Comparison of ENCODE assay signal across 31 cellular contexts in the genomic region with DNA sequence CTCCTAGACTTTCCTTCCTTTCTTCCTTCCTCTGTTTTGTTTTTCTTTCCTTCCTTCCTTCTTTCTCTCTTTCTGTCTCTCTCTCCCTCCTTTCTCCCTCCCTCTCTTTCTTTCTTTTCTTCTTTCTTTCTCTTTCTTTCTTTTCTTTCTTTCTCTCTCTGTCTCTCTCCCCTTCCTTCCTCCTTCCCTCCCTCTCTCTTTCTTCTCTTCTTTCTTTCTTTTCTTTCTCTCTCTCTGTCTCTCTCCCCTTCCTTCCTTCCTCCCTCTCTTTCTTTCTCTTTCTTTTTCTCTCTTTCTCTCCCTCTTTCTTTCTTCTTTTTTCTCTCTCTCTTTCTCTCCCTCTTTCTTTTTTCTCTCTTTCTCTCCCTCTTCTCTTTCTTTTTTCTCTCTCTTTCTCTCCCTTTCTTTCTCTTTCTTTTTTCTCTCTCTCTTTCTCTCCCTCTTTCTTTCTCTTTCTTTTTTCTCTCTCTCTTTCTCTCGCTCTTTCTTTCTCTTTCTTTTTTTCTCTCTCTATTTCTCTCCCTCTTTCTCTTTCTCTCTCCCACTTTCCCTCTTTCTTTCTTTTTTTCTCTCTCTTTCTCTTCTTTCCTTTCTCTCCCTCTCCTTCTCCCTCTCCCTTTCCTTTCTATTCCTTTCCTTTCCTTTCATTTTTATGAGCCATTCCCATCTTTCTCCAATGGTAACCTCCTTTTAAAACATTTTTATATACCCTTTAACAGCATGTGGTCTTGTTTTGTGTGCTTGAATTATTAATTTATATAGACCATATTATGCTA. TPM values are rescaled to one million over a fixed set of nuclear protein-coding genes. Genes with fewer than 3 reads are reported as not detected.
"Had no signal": no experiment of that assay in that cellular context is flagged by ENCODE, and none has a peak within 500 bp of the region (broad histone marks: within the 10 kb centered on the region; RNA-seq: fewer than 3 reads in every experiment).

No MANE protein-coding gene starts in this region.

- H3K27ac ChIP-seq: gastroesophageal sphincter, hepatocyte, parathyroid adenoma, psoas muscle, tibial nerve had no signal

- H3K27me3 Mint-ChIP-seq: central memory CD8-positive, alpha-beta T cell; effector memory CD8-positive, alpha-beta T cell; naive thymus-derived CD4-positive, alpha-beta T cell had no signal

- DNase-seq: activated CD4-positive, alpha-beta T cell treated with anti-CD3 and anti-CD28 coated beads for 1 hour; activated CD4-positive, alpha-beta T cell treated with anti-CD3 and anti-CD28 coated beads, Interleukin-2, amount 50 U/mL, for 1 hour; activated naive CD4-positive, alpha-beta T cell; activated T-cell treated with anti-CD3 and anti-CD28 coated beads for 4 hours; activated T-cell treated with anti-CD3 and anti-CD28 coated beads, Interleukin-2, amount 50 U/mL, for 72 hours; effector memory CD8-positive, alpha-beta T cell; islet precursor cell; left colon; naive thymus-derived CD4-positive, alpha-beta T cell; nucleus accumbens; psoas muscle; right cardiac atrium; stimulated activated CD4-positive, alpha-beta T cell treated with anti-CD3 and anti-CD28 coated beads, Interleukin-2, amount 100 ng/mL, for 48 hours; stimulated activated naive CD4-positive, alpha-beta T cell treated with Interleukin-2 at 50 U/mL for 16 hours; T-helper 2 cell had no signal

- H2AFZ ChIP-seq: hepatocyte, parathyroid adenoma had no signal

- H3K9me3 ChIP-seq: gastroesophageal sphincter, psoas muscle, tibial nerve had no signal

- H3K4me2 ChIP-seq: hepatocyte had no signal

- ATAC-seq: activated naive CD4-positive, alpha-beta T cell treated with anti-CD3 and anti-CD28 coated beads, Interleukin-2, amount 50 U/mL, for 72 hours; activated T-cell treated with anti-CD3 and anti-CD28 coated beads, Interleukin-2, amount 50 U/mL, for 72 hours; effector memory CD8-positive, alpha-beta T cell; gastroesophageal sphincter; naive thymus-derived CD4-positive, alpha-beta T cell; psoas muscle; right cardiac atrium had no signal

- H3K27me3 ChIP-seq: gastroesophageal sphincter, hepatocyte, tibial nerve had no signal

- H3K4me3 Mint-ChIP-seq: activated T-cell treated with anti-CD3 and anti-CD28 coated beads, Interleukin-2, amount 50 U/mL, for 72 hours; central memory CD8-positive, alpha-beta T cell; effector memory CD8-positive, alpha-beta T cell; mesothelial cell of epicardium; naive thymus-derived CD4-positive, alpha-beta T cell; neural crest cell had no signal

- H3K36me3 ChIP-seq: gastroesophageal sphincter, tibial nerve had no signal

- H3K9ac ChIP-seq: parathyroid adenoma had no signal

- H3K4me1 Mint-ChIP-seq: central memory CD8-positive, alpha-beta T cell; mesothelial cell of epicardium; naive thymus-derived CD4-positive, alpha-beta T cell; neural crest cell had no signal

- H3K9me3 Mint-ChIP-seq: mesothelial cell of epicardium, neural crest cell had no signal

- H3K4me3 ChIP-seq: gastroesophageal sphincter, hepatocyte, psoas muscle, tibial nerve had no signal

- H3K79me2 ChIP-seq: hepatocyte, parathyroid adenoma had no signal

- H3K36me3 Mint-ChIP-seq: activated naive CD4-positive, alpha-beta T cell treated with anti-CD3 and anti-CD28 coated beads, Interleukin-2, amount 50 U/mL, for 72 hours; mesothelial cell of epicardium; naive thymus-derived CD4-positive, alpha-beta T cell had no signal

- H3K4me1 ChIP-seq: gastroesophageal sphincter, parathyroid adenoma, psoas muscle, tibial nerve had no signal

- H3K27ac Mint-ChIP-seq: activated T-cell treated with anti-CD3 and anti-CD28 coated beads, Interleukin-2, amount 50 U/mL, for 72 hours; effector memory CD8-positive, alpha-beta T cell; mesothelial cell of epicardium; naive thymus-derived CD4-positive, alpha-beta T cell had no signal

- FAIRE-seq: bronchial epithelial cell, colon had no signal

RNA-seq across cellular contexts. Expression of a gene that starts 2.3 kb away (rescaled TPM):
- total RNA-seq: activated naive CD4-positive, alpha-beta T cell treated with anti-CD3 and anti-CD28 coated beads, Interleukin-2, amount 50 U/mL, for 72 hours; activated T-cell treated with anti-CD3 and anti-CD28 coated beads, Interleukin-2, amount 50 U/mL, for 72 hours; bronchial epithelial cell; dermis microvascular lymphatic vessel endothelial cell; fibroblast of lung; fibroblast of villous mesenchyme; gastroesophageal sphincter; liver; mesothelial cell of epicardium; naive thymus-derived CD4-positive, alpha-beta T cell; neural crest cell had no signal
- polyA plus RNA-seq: esophagus; fibroblast of lung; liver; naive thymus-derived CD4-positive, alpha-beta T cell; urinary bladder had no signal
